5 cellular contexts compared by ENCODE assay signal in genomic region chr17:62661337-62661736, GRCh38.
"Had no signal": no experiment of that assay in that cellular context is flagged by ENCODE, and none has a peak within 500 bp of the region (broad histone marks: within the 10 kb centered on the region; RNA-seq: fewer than 3 reads in every experiment).

No MANE protein-coding gene starts in this region.

- H3K4me1 ChIP-seq: HAP-1 had no signal

- DNase-seq: GM23248, GOT3, H7, IMR-90 had no signal

- H3K9me3 ChIP-seq: HAP-1 had no signal

- H3K36me3 ChIP-seq: HAP-1 had no signal

- H3K4me3 ChIP-seq: GM23248, HAP-1 had no signal

- H3K27ac ChIP-seq: GM23248 had no signal
